ENCODE assay signal across 10 cellular contexts in genomic region chr14:70823281-70823680, GRCh38. TPM values are rescaled to one million over a fixed set of nuclear protein-coding genes. Genes with fewer than 3 reads are reported as not detected.
DNase-seq lines count a peak whose midpoint lies in the region; ATAC-seq and TF ChIP-seq lines count a peak whose summit lies in the region.
"Had no signal": no experiment of that assay in that cellular context is flagged by ENCODE, and none has a peak within 500 bp of the region (broad histone marks: within the 10 kb centered on the region; RNA-seq: fewer than 3 reads in every experiment).

No MANE protein-coding gene starts in this region.

- H3K4me3 Mint-ChIP-seq in activated T-cell treated with anti-CD3 and anti-CD28 coated beads, Interleukin-2, amount 50 U/mL, for 24 hours: peak overlapping the region; percentile 77
- peak overlapping the region; percentile 77 to 84 (median 80) for H3K4me3 Mint-ChIP-seq in T-cell

- H3K9me3 ChIP-seq in iPS-15b (ENCODE audit: control insufficient read depth, insufficient read depth, low read length) (no peaks in the 10 kb centered on the region), skeletal muscle satellite cell (replicated peaks; ENCODE audit: low read length) (no peaks in the 10 kb centered on the region), SK-N-SH (no peaks in the 10 kb centered on the region)

- 87% methylated on average over 4 of the region's 4 CpGs for WGBS in SK-N-SH (ENCODE audit: low lambda C conversion rate)

- in situ Hi-C loops in GM13976 (cut with MboI; ENCODE audit: low sequenced_read_pairs, unreplicated experiment): loop anchor here (5.0 kb wide), 1 partner anchor 139 kb away; no protein-coding TSS in a partner anchor

- POLR2A ChIA-PET in T-cell (lab: Charles Lee): interaction anchor here (0.6 to 0.8 kb wide), 3 partner anchors 15 to 51 kb away, joined by 3 to 4 read pairs (median 3); no protein-coding TSS in a partner anchor
- POLR2A ChIA-PET in SK-N-SH (lab: Yijun Ruan, JAX): interaction anchor here (0.8 kb wide), 1 partner anchor 10 kb away, joined by 3 read pairs; no protein-coding TSS in a partner anchor

- H3K4me1 ChIP-seq in iPS-15b (ENCODE audit: control insufficient read depth, insufficient read depth, low read length) (peaks cover 13% of the 10 kb centered on the region), skeletal muscle satellite cell (ENCODE audit: control insufficient read depth, insufficient read depth, low read length) (peaks cover 26% of the 10 kb centered on the region), SK-N-SH (ENCODE audit: control insufficient read depth in 1 of 2, insufficient read depth in 2 of 2, low read depth in 1 of 2, low read length in 1 of 2) (peaks cover 0 to 7% of the 10 kb centered on the region in 2 experiments; a peak in 2 of 4 replicates)

- H3K36me3 Mint-ChIP-seq in activated T-cell treated with anti-CD3 and anti-CD28 coated beads, Interleukin-2, amount 50 U/mL, for 24 hours (ENCODE audit: low read depth): no peaks in the 10 kb centered on the region
- H3K36me3 Mint-ChIP-seq in T-cell: no peaks in the 10 kb centered on the region

- DNase-seq in activated T-cell treated with anti-CD3 and anti-CD28 coated beads, Interleukin-2, amount 50 U/mL, for 24 hours: no peak
- DNase-seq in activated T-cell treated with anti-CD3 and anti-CD28 coated beads, Interleukin-2, amount 50 U/mL, for 48 hours: no peak
- DNase-seq in T-cell: no peak
- no peak for DNase-seq in SK-N-SH
- no peak for DNase-seq in GM13976 (ENCODE audit: low spot score)
- DNase-seq: NK-92 treated with Interleukin-12 subunit alpha and Interleukin-12 subunit beta, amount 100 ng/mL, for 24 hours; stimulated activated CD4-positive, alpha-beta T cell treated with anti-CD3 and anti-CD28 coated beads, Interleukin-4, amount 100 ng/mL, for 24 hours had no signal

- peak overlapping the region; percentile 85 for H3K4me3 ChIP-seq in iPS-15b (ENCODE audit: low read depth, low read length)
- no peak overlapping the region for H3K4me3 ChIP-seq in skeletal muscle satellite cell (ENCODE audit: low read length)
- no peak overlapping the region for H3K4me3 ChIP-seq in SK-N-SH (ENCODE audit: low read depth in 2 of 2, low read length in 1 of 2)

- H3K9me2 ChIP-seq in SK-N-SH: no peaks in the 10 kb centered on the region

- H3K27ac Mint-ChIP-seq in activated T-cell treated with anti-CD3 and anti-CD28 coated beads, Interleukin-2, amount 50 U/mL, for 24 hours: no peak overlapping the region
- H3K27ac Mint-ChIP-seq in T-cell: no peak overlapping the region

- H3F3A ChIP-seq in SK-N-SH (replicated peaks; ENCODE audit: insufficient read depth): peaks cover 6% of the 10 kb centered on the region

- CTCF ChIA-PET in T-cell (lab: Charles Lee) (interaction anchor here (0.6 to 1.0 kb wide), 2 partner anchors 77 to 129 kb away, joined by 3 to 4 read pairs; no protein-coding TSS in a partner anchor), SK-N-SH (lab: Yijun Ruan, JAX) (interaction anchor here (0.5 to 1.2 kb wide), 3 partner anchors 83 to 227 kb away, joined by 3 to 4 read pairs (median 3); no protein-coding TSS in a partner anchor)

- TF ChIP-seq EP300 in SK-N-SH (IDR thresholded peaks at IDR 0.05; ENCODE audit: borderline replicate concordance in 1 of 2, low read depth in 1 of 2, low read length in 1 of 2): no peak

- no peaks in the 10 kb centered on the region for H3K9me3 Mint-ChIP-seq in activated T-cell treated with anti-CD3 and anti-CD28 coated beads, Interleukin-2, amount 50 U/mL, for 24 hours
- no peaks in the 10 kb centered on the region for H3K9me3 Mint-ChIP-seq in T-cell

- H2AFZ ChIP-seq in SK-N-SH (ENCODE audit: low read depth): no peak overlapping the region

- H3K79me2 ChIP-seq in SK-N-SH (ENCODE audit: insufficient read depth): no peaks in the 10 kb centered on the region

- TF ChIP-seq CTCF in SK-N-SH (IDR thresholded peaks at IDR 0.05) (no peak), GM13976 (IDR thresholded peaks at IDR 0.05; ENCODE audit: borderline replicate concordance, control extremely low read depth, extremely low read depth, insufficient read depth, missing control alignments) (no peak)

- H3K27me3 ChIP-seq in iPS-15b (ENCODE audit: control insufficient read depth, insufficient read depth, low read length) (peaks cover 42% of the 10 kb centered on the region), skeletal muscle satellite cell (ENCODE audit: control insufficient read depth, insufficient read depth, low read length) (no peaks in the 10 kb centered on the region), SK-N-SH (ENCODE audit: insufficient read depth) (no peaks in the 10 kb centered on the region)

- H3K4me2 ChIP-seq in skeletal muscle satellite cell (ENCODE audit: low read length) (peak overlapping the region; percentile 95), SK-N-SH (no peak overlapping the region)

- TF ChIP-seq RAD21 in SK-N-SH (IDR thresholded peaks at IDR 0.05; ENCODE audit: low read length): no peak

- H3K9ac ChIP-seq in iPS-15b (ENCODE audit: low read depth, low read length) (no peak overlapping the region), skeletal muscle satellite cell (ENCODE audit: low read depth, low read length) (no peak overlapping the region), SK-N-SH (no peak overlapping the region)

- ATAC-seq in T-cell (replicated peaks in 1 of 4) (no peak), HG03460 (IDR thresholded peaks at IDR 0.05; ENCODE audit: unreplicated experiment) (no peak)

- no peaks in the 10 kb centered on the region for H4K20me1 ChIP-seq in SK-N-SH (ENCODE audit: insufficient read depth)

- peaks cover 22% of the 10 kb centered on the region for H3K27me3 Mint-ChIP-seq in activated T-cell treated with anti-CD3 and anti-CD28 coated beads, Interleukin-2, amount 50 U/mL, for 24 hours
- peaks cover 18 to 19% of the 10 kb centered on the region in 2 donors for H3K27me3 Mint-ChIP-seq in T-cell

- H3K36me3 ChIP-seq in iPS-15b (ENCODE audit: control insufficient read depth, insufficient read depth, low read length) (no peaks in the 10 kb centered on the region), skeletal muscle satellite cell (ENCODE audit: insufficient read depth, low read length) (no peaks in the 10 kb centered on the region), SK-N-SH (replicated peaks in 1 of 2; ENCODE audit: control insufficient read depth in 1 of 2, insufficient read depth in 2 of 2, low read length in 1 of 2) (no peaks in the 10 kb centered on the region)

- peaks cover 14% of the 10 kb centered on the region for H3K4me1 Mint-ChIP-seq in activated T-cell treated with anti-CD3 and anti-CD28 coated beads, Interleukin-2, amount 50 U/mL, for 24 hours (ENCODE audit: low read depth)
- H3K4me1 Mint-ChIP-seq in T-cell: peaks cover 8 to 10% (median 10%) of the 10 kb centered on the region in 3 donors

- H3K27ac ChIP-seq in SK-N-SH (ENCODE audit: low read depth in 2 of 2, low read length in 1 of 2): no peak overlapping the region

TF ChIP-seq in SK-N-SH, 30 proteins besides CTCF, POLR2A, EP300 and RAD21 (continues in another document):
- TF ChIP-seq POLR2AphosphoS5 (IDR thresholded peaks at IDR 0.05; ENCODE audit: low read depth, low read length) (no peak), TAF1 (IDR thresholded peaks at IDR 0.05; ENCODE audit: borderline replicate concordance, low read depth, low read length) (no peak), MEF2A (IDR thresholded peaks at IDR 0.05; ENCODE audit: borderline replicate concordance, low read depth) (no peak), FOXJ3 (CRISPR knock-in tag; IDR thresholded peaks at IDR 0.05) (no peak), REST (IDR thresholded peaks at IDR 0.05; ENCODE audit: low read depth, low read length) (no peak), TCF12 (IDR thresholded peaks at IDR 0.05) (no peak), SIN3A (IDR thresholded peaks at IDR 0.05; ENCODE audit: borderline replicate concordance, low read depth, low read length) (no peak), ELF1 (IDR thresholded peaks at IDR 0.05) (no peak), PBX3 (IDR thresholded peaks at IDR 0.05) (no peak), TEAD4 (IDR thresholded peaks at IDR 0.05; ENCODE audit: borderline replicate concordance, insufficient read depth) (no peak), EZH2phosphoT487 (IDR thresholded peaks at IDR 0.05; ENCODE audit: borderline replicate concordance, low read depth) (no peak)

RNA-seq across cellular contexts. Expression of gene MAP3K9, which starts 14.0 kb away (rescaled TPM):
- total RNA-seq in T-cell: 1 to 10 TPM; 4.8 to 7.0 (median 6.6) TPM
- under 0.01 and 0.22 TPM in 2 replicates for total RNA-seq in skeletal muscle satellite cell (2012; rRNA removed)
- polyA plus RNA-seq in SK-N-SH (2012; rRNA removed): 2.0 and 2.1 TPM in 2 replicates
- 1.1 and 1.3 TPM in 2 replicates for polyA plus RNA-seq in SK-N-SH (2012; cell fraction: cytosol; rRNA removed)
- polyA plus RNA-seq in SK-N-SH (2012; cell fraction: nucleus; rRNA removed): 4.0 and 4.3 TPM in 2 replicates
